ENCODE assay signal across 1 cellular context in the genomic region with DNA sequence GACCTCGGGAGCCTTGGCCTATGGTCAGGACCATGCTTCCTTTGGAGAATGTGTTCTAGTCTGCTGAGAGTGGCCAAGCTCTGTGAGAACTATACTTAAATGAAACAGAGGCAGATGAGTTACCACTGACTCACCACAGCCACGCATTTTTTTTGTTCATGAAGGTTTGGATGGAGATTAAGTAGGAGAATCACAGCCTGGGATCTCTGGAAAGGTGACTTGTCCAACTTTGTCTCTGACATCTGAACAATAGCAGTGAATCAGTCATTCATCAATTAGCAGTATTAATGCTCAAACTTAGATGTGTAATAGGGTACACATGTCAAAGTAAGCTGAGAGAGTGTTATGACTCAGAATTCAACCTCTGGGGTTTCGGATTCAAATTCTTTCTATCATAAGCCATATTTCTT.
TF ChIP-seq lines count a peak whose summit lies in the region.

No MANE protein-coding gene starts in this region.

TF ChIP-seq in SK-N-SH treated with all-trans-retinoic acid at 6 μM for 48 hours, 23 proteins besides CTCF, POLR2A, EP300 and RAD21 (continued from another document):
- TF ChIP-seq, protein P1, sequence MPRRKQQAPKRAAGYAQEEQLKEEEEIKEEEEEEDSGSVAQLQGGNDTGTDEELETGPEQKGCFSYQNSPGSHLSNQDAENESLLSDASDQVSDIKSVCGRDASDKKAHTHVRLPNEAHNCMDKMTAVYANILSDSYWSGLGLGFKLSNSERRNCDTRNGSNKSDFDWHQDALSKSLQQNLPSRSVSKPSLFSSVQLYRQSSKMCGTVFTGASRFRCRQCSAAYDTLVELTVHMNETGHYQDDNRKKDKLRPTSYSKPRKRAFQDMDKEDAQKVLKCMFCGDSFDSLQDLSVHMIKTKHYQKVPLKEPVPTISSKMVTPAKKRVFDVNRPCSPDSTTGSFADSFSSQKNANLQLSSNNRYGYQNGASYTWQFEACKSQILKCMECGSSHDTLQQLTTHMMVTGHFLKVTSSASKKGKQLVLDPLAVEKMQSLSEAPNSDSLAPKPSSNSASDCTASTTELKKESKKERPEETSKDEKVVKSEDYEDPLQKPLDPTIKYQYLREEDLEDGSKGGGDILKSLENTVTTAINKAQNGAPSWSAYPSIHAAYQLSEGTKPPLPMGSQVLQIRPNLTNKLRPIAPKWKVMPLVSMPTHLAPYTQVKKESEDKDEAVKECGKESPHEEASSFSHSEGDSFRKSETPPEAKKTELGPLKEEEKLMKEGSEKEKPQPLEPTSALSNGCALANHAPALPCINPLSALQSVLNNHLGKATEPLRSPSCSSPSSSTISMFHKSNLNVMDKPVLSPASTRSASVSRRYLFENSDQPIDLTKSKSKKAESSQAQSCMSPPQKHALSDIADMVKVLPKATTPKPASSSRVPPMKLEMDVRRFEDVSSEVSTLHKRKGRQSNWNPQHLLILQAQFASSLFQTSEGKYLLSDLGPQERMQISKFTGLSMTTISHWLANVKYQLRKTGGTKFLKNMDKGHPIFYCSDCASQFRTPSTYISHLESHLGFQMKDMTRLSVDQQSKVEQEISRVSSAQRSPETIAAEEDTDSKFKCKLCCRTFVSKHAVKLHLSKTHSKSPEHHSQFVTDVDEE (CRISPR knock-in tag; IDR thresholded peaks at IDR 0.05): no peak
- no peak for TF ChIP-seq ZFP3 (CRISPR knock-in tag; IDR thresholded peaks at IDR 0.05)
- TF ChIP-seq RARB (CRISPR knock-in tag; IDR thresholded peaks at IDR 0.05): peak; percentile 91
- no peak for TF ChIP-seq GLIS3 (CRISPR knock-in tag; IDR thresholded peaks at IDR 0.05)
- peak; percentile 98 for TF ChIP-seq ISL1 (CRISPR knock-in tag; IDR thresholded peaks at IDR 0.05)
- no peak for TF ChIP-seq ARNTL (CRISPR knock-in tag; IDR thresholded peaks at IDR 0.05; ENCODE audit: borderline replicate concordance, low read depth)
- TF ChIP-seq ZNF8 (CRISPR knock-in tag; IDR thresholded peaks at IDR 0.05): no peak
- TF ChIP-seq BACH2 (CRISPR knock-in tag; IDR thresholded peaks at IDR 0.05; ENCODE audit: borderline replicate concordance): no peak
- peak; percentile 99 for TF ChIP-seq ZC3H10 (CRISPR knock-in tag; IDR thresholded peaks at IDR 0.05)
